8 cellular contexts compared by ENCODE assay signal in genomic region chr9:92324889-92325268, GRCh38. TPM values are rescaled to one million over a fixed set of nuclear protein-coding genes. Genes with fewer than 3 reads are reported as not detected.
DNase-seq lines count a peak whose midpoint lies in the region; ATAC-seq, FAIRE-seq and TF ChIP-seq lines count a peak whose summit lies in the region.

No MANE protein-coding gene starts in this region.

- no peak overlapping the region for H3K14ac ChIP-seq in H1 (ENCODE audit: insufficient read length)

- TF ChIP-seq POLR2A in H1 (IDR thresholded peaks at IDR 0.05; ENCODE audit: control extremely low read depth in 1 of 2, low read depth in 2 of 2, low read length in 2 of 2) = no peak; a peak in 1 of 3 replicates
- no peak for TF ChIP-seq POLR2A in erythroblast (IDR thresholded peaks at IDR 0.05; ENCODE audit: low read length)

- peaks cover 34% of the 10 kb centered on the region for H3K4me1 Mint-ChIP-seq in activated CD4-positive, alpha-beta T cell treated with anti-CD3 and anti-CD28 coated beads, Interleukin-2, amount 10 ng/mL, durations not matched to agents 24 days and 14 days
- peaks cover 18 to 41% (median 35%) of the 10 kb centered on the region in 7 donors for H3K4me1 Mint-ChIP-seq in naive thymus-derived CD4-positive, alpha-beta T cell

- H2AFZ ChIP-seq in Loucy (ENCODE audit: low read length) (peak overlapping the region; percentile 97), H1 (ENCODE audit: low read length) (peak overlapping the region; percentile 100; the same call in 1 of the 2 replicates)

- no peak for TF ChIP-seq CTCF in Loucy (conservative IDR thresholded peaks at IDR 0.05; ENCODE audit: low read length)
- no peak for TF ChIP-seq CTCF in H1 (IDR thresholded peaks at IDR 0.05; ENCODE audit: control extremely low read depth in 1 of 3, insufficient read depth in 1 of 3, low read depth in 1 of 3, low read length in 3 of 3)

- H3K23me2 ChIP-seq in H1 (ENCODE audit: low read depth, low read length) = peaks cover 7% of the 10 kb centered on the region

- H3K4me1 ChIP-seq in Loucy (ENCODE audit: insufficient read depth, low read length, poor library complexity, severe bottlenecking) = peaks cover 39% of the 10 kb centered on the region
- H3K4me1 ChIP-seq in H1 (replicated peaks in 1 of 4; ENCODE audit: control insufficient read depth in 3 of 4, insufficient read depth in 4 of 4, low read length in 3 of 4) = peaks cover 0 to 4% (median under 1%) of the 10 kb centered on the region in 4 experiments; a peak in 1 of 7 replicates
- H3K4me1 ChIP-seq in naive thymus-derived CD4-positive, alpha-beta T cell (ENCODE audit: control insufficient read depth in 2 of 2, insufficient read depth in 2 of 2, low read length in 2 of 2) = peaks cover 11 to 12% of the 10 kb centered on the region in 2 donors

- POLR2A ChIA-PET in H1 (lab: Charles Lee; ENCODE audit: partially characterized antibody) = interaction anchor here (0.9 to 3.1 kb wide), 18 partner anchors 9 to 346 kb away, joined by 3 to 16 read pairs (median 4); partner anchors contain the start of gene IPPK
- POLR2A ChIA-PET in naive thymus-derived CD4-positive, alpha-beta T cell (lab: Charles Lee) = interaction anchor here (0.6 to 3.2 kb wide), 11 partner anchors 23 to 1128 kb away, joined by 3 to 18 read pairs (median 4); partner anchors contain the start of genes IARS1 and IPPK

- no peak overlapping the region for H3K56ac ChIP-seq in H1 (replicated peaks; ENCODE audit: insufficient read length, low read depth, low read length)

- H3K4me2 ChIP-seq in Loucy (ENCODE audit: low read depth, low read length, poor library complexity, severe bottlenecking) = peak overlapping the region; percentile 89
- H3K4me2 ChIP-seq in H1 (ENCODE audit: insufficient read depth in 1 of 2, low read depth in 2 of 2, low read length in 2 of 2) = peak overlapping the region; percentile 80 to 87

- H4K8ac ChIP-seq in H1 (ENCODE audit: extremely low read depth, insufficient read depth, low read length) = peak overlapping the region; percentile 82; the same call in 1 of the 2 replicates

- H2BK5ac ChIP-seq in H1 (ENCODE audit: low read depth, low read length) = peak overlapping the region; percentile 99; the same call in 1 of the 2 replicates

- no peaks in the 10 kb centered on the region for H3F3A ChIP-seq in Loucy (ENCODE audit: low read depth)

- no peak overlapping the region for H2BK20ac ChIP-seq in H1 (ENCODE audit: low read length)

- H2AK5ac ChIP-seq in H1 (ENCODE audit: low read depth, low read length) = no peak overlapping the region

- peak overlapping the region; percentile 97 for H3K27ac Mint-ChIP-seq in activated CD4-positive, alpha-beta T cell treated with anti-CD3 and anti-CD28 coated beads, Interleukin-2, amount 10 ng/mL, durations not matched to agents 24 days and 14 days
- H3K27ac Mint-ChIP-seq in naive thymus-derived CD4-positive, alpha-beta T cell = peak overlapping the region; percentile 97 to 100 (median 99)

- H4K5ac ChIP-seq in H1 (ENCODE audit: insufficient read length, low read depth, low read length) = no peak overlapping the region

- CTCF ChIA-PET in H1 (lab: Charles Lee; ENCODE audit: partially characterized antibody) = interaction anchor here (1.3 to 2.4 kb wide), 2 partner anchors 185 to 311 kb away, joined by 3 to 9 read pairs; no protein-coding TSS in a partner anchor
- CTCF ChIA-PET in naive thymus-derived CD4-positive, alpha-beta T cell (lab: Charles Lee) = no interaction called here

- H2BK15ac ChIP-seq in H1 (ENCODE audit: low read length) = no peak overlapping the region

- H2BK12ac ChIP-seq in H1 (ENCODE audit: low read depth, low read length) = no peak overlapping the region

- H3K4me3 ChIP-seq in Loucy (ENCODE audit: low read length, poor library complexity, severe bottlenecking) = peak overlapping the region; percentile 90
- H3K4me3 ChIP-seq in H1 (ENCODE audit: extremely low read depth in 1 of 4, insufficient read depth in 2 of 4, low read depth in 3 of 4, low read length in 4 of 4) = peak overlapping the region; percentile 70 to 97 (median 92)
- peak overlapping the region; percentile 90 for H3K4me3 ChIP-seq in naive thymus-derived CD4-positive, alpha-beta T cell (ENCODE audit: low read length)

- H3K9me3 Mint-ChIP-seq in activated CD4-positive, alpha-beta T cell treated with anti-CD3 and anti-CD28 coated beads, Interleukin-2, amount 10 ng/mL, durations not matched to agents 24 days and 14 days = no peaks in the 10 kb centered on the region
- H3K9me3 Mint-ChIP-seq in naive thymus-derived CD4-positive, alpha-beta T cell = no peaks in the 10 kb centered on the region

- peaks cover 3% of the 10 kb centered on the region for H4K20me1 ChIP-seq in Loucy (ENCODE audit: insufficient read depth, low read length, poor library complexity, severe bottlenecking)
- H4K20me1 ChIP-seq in H1 (replicated peaks in 1 of 2; ENCODE audit: control insufficient read depth in 1 of 2, insufficient read depth in 2 of 2, low read length in 2 of 2) = peaks cover 2 to 3% of the 10 kb centered on the region in 2 experiments

- no peaks in the 10 kb centered on the region for H3K27me3 ChIP-seq in Loucy (ENCODE audit: insufficient read depth, low read length, poor library complexity, severe bottlenecking)
- H3K27me3 ChIP-seq in H1 (replicated peaks in 1 of 4; ENCODE audit: control insufficient read depth in 3 of 4, extremely low read depth in 1 of 4, insufficient read depth in 3 of 4, low read length in 3 of 4) = no peaks in the 10 kb centered on the region
- no peaks in the 10 kb centered on the region for H3K27me3 ChIP-seq in naive thymus-derived CD4-positive, alpha-beta T cell (ENCODE audit: control insufficient read depth in 2 of 2, insufficient read depth in 2 of 2, low read length in 2 of 2)

- no peak overlapping the region for H4K91ac ChIP-seq in H1 (replicated peaks; ENCODE audit: insufficient read length, low read length)

- intact Hi-C loops in activated CD4-positive, alpha-beta T cell treated with anti-CD3 and anti-CD28 coated beads, Interleukin-2, amount 10 ng/mL, durations not matched to agents 24 days and 14 days (cut with micrococcal nuclease) = loop anchor here (1.0 to 10.0 kb wide), 5 partner anchors 32 to 440 kb away; partner anchors contain the start of genes IARS1, IPPK and SPTLC1
- intact Hi-C loops in naive thymus-derived CD4-positive, alpha-beta T cell (cut with micrococcal nuclease) = loop anchor here (1.0 to 10.0 kb wide), 13 partner anchors 32 to 1842 kb away; partner anchors contain the start of genes IARS1 (in 2 of the 2), SPTLC1 (in 2 of the 2), CARD19 (in 1 of the 2) and FAM120AOS (in 1 of the 2)

- FAIRE-seq in H1 (lab: Jason Lieb, UNC) = no peak

- H3K9me3 ChIP-seq in Loucy (ENCODE audit: insufficient read depth, low read depth, low read length) (no peaks in the 10 kb centered on the region), H1 (ENCODE audit: insufficient read depth in 2 of 2, low read depth in 1 of 2, low read length in 1 of 2) (no peaks in the 10 kb centered on the region)
- no peaks in the 10 kb centered on the region for H3K9me3 ChIP-seq in naive thymus-derived CD4-positive, alpha-beta T cell (ENCODE audit: control insufficient read depth in 2 of 3, low read length in 3 of 3)

- peak; percentile 18 for ATAC-seq in naive thymus-derived CD4-positive, alpha-beta T cell

- H2BK120ac ChIP-seq in H1 (replicated peaks; ENCODE audit: low read depth, low read length) = no peak overlapping the region

- no peak overlapping the region for H3K4ac ChIP-seq in H1 (replicated peaks; ENCODE audit: insufficient read length, low read depth, low read length)

- H3K23ac ChIP-seq in H1 (ENCODE audit: insufficient read length) = no peak overlapping the region

- H3K79me2 ChIP-seq in Loucy (ENCODE audit: insufficient read depth, low read length) (peaks cover 67% of the 10 kb centered on the region), H1 (ENCODE audit: control insufficient read depth in 1 of 2, insufficient read depth in 2 of 2, low read length in 2 of 2) (peaks cover 0 to 14% of the 10 kb centered on the region in 2 experiments; a peak in 2 of 4 replicates)

- WGBS in H1 (ENCODE audit: extremely low coverage in 1 of 2, insufficient coverage in 1 of 2, insufficient read length in 1 of 2, insufficient replicate concordance in 2 of 2, low coverage in 1 of 2, low lambda C conversion rate in 2 of 2, missing lambda C conversion rate in 1 of 2), 2 experiments = 0% methylated on average over 12 of the region's 12 CpGs; no CpG with 5 or more reads in 1 of the 2 experiments

- TF ChIP-seq RAD21 in H1 (IDR thresholded peaks at IDR 0.05 in 1 of 2, conservative IDR thresholded peaks at IDR 0.05 in 1 of 2; ENCODE audit: low read depth in 2 of 2, low read length in 2 of 2) = no peak

- H3K27me3 Mint-ChIP-seq in activated CD4-positive, alpha-beta T cell treated with anti-CD3 and anti-CD28 coated beads, Interleukin-2, amount 10 ng/mL, durations not matched to agents 24 days and 14 days = no peaks in the 10 kb centered on the region
- no peaks in the 10 kb centered on the region for H3K27me3 Mint-ChIP-seq in naive thymus-derived CD4-positive, alpha-beta T cell

- H3K79me1 ChIP-seq in H1 (ENCODE audit: low read depth, low read length) = peaks cover 2% of the 10 kb centered on the region

- peaks cover 37% of the 10 kb centered on the region for H3K36me3 Mint-ChIP-seq in activated CD4-positive, alpha-beta T cell treated with anti-CD3 and anti-CD28 coated beads, Interleukin-2, amount 10 ng/mL, durations not matched to agents 24 days and 14 days (ENCODE audit: low read depth)
- H3K36me3 Mint-ChIP-seq in naive thymus-derived CD4-positive, alpha-beta T cell = peaks cover 4 to 15% (median 9%) of the 10 kb centered on the region in 5 donors

- peak overlapping the region; percentile 98 for H3K4me3 Mint-ChIP-seq in activated CD4-positive, alpha-beta T cell treated with anti-CD3 and anti-CD28 coated beads, Interleukin-2, amount 10 ng/mL, durations not matched to agents 24 days and 14 days
- peak overlapping the region; percentile 94 to 100 (median 98) for H3K4me3 Mint-ChIP-seq in naive thymus-derived CD4-positive, alpha-beta T cell

- H3K18ac ChIP-seq in H1 (ENCODE audit: extremely low read depth, low read length) = peak overlapping the region; percentile 40

- no peak for TF ChIP-seq EP300 in H1 (IDR thresholded peaks at IDR 0.05; ENCODE audit: borderline replicate concordance in 1 of 2, low read depth in 2 of 2, low read length in 2 of 2)

- no peak for DNase-seq in activated CD4-positive, alpha-beta T cell treated with anti-CD3 and anti-CD28 coated beads, Interleukin-2, amount 10 ng/mL, durations not matched to agents 24 days and 14 days
- no peak for DNase-seq in activated CD4-positive, alpha-beta T cell treated with anti-CD3 and anti-CD28 coated beads, Interleukin-2, amount 50 U/mL, for 4 hours
- no peak for DNase-seq in H1 (ENCODE audit: low read depth in 1 of 2, low spot score in 2 of 2)
- DNase-seq in naive thymus-derived CD4-positive, alpha-beta T cell = no peak
- DNase-seq in HuH-7.5 (ENCODE audit: low spot score) = no peak
- DNase-seq in KG1 (lab: John Stamatoyannopoulos, UW) = no peak
- no peak for DNase-seq in erythroblast (lab: John Stamatoyannopoulos, UW)

- H3K27ac ChIP-seq in H1 (ENCODE audit: low read depth, low read length) = peak overlapping the region; percentile 97
- H3K27ac ChIP-seq in naive thymus-derived CD4-positive, alpha-beta T cell (ENCODE audit: low read depth, low read length) = peak overlapping the region; percentile 88

- H3K9ac ChIP-seq in Loucy (ENCODE audit: low read depth, low read length, poor library complexity, severe bottlenecking) = peak overlapping the region; percentile 88
- peak overlapping the region; percentile 85 to 99 (median 98) for H3K9ac ChIP-seq in H1 (replicated peaks in 1 of 4; ENCODE audit: extremely low read depth in 1 of 4, low read depth in 3 of 4, low read length in 3 of 4)

- H3K36me3 ChIP-seq in Loucy (ENCODE audit: insufficient read depth, low read length) = peaks cover 6% of the 10 kb centered on the region; the same call in 1 of the 2 replicates
- H3K36me3 ChIP-seq in H1 (ENCODE audit: control insufficient read depth in 2 of 4, insufficient read depth in 4 of 4, low read length in 3 of 4) = peaks cover 4 to 28% (median 12%) of the 10 kb centered on the region in 4 experiments; a peak in 7 of 8 replicates
- H3K36me3 ChIP-seq in naive thymus-derived CD4-positive, alpha-beta T cell (ENCODE audit: control insufficient read depth in 2 of 3, insufficient read depth in 3 of 3, low read length in 3 of 3) = peaks cover under 1 to 26% (median 4%) of the 10 kb centered on the region in 3 experiments

- no peaks in the 10 kb centered on the region for H3K9me2 ChIP-seq in Loucy (replicated peaks; ENCODE audit: low read depth, low read length)

RNA-seq across cellular contexts. Expression of gene NOL8, which starts 0.3 kb away (rescaled TPM):
- 84.9 and 90.9 TPM in 2 replicates for total RNA-seq in activated CD4-positive, alpha-beta T cell treated with anti-CD3 and anti-CD28 coated beads, Interleukin-2, amount 10 ng/mL, durations not matched to agents 24 days and 14 days
- total RNA-seq in H1 (2021; fragmentation: NEBNext Ultra II Directional; extraction: Animal tissue kit (Norgen Biotek cat#: 25700)) = 30.4 and 31.8 TPM in 2 replicates
- polyA plus RNA-seq in H1 (2011; rRNA removed) = 3.0 and 6.2 TPM in 2 replicates
- 12.0 TPM for polyA plus RNA-seq in H1 (2011; cell fraction: cytosol; rRNA removed)
- 11.6 TPM for polyA plus RNA-seq in H1 (2011; cell fraction: nucleus; rRNA removed)
- polyA plus RNA-seq in H1 (2012, experiment 1 of 2) = 13.3 to 23.8 TPM (median 18.7 TPM) in 4 replicates
- polyA plus RNA-seq in H1 (2012, experiment 2 of 2) = 2.4 TPM
- polyA plus RNA-seq in H1 (2013, experiment 1 of 2) = 41.4 TPM
- 38.5 TPM for polyA plus RNA-seq in H1 (2013, experiment 2 of 2)
- polyA minus RNA-seq in H1 (2011; rRNA and poly(A)+ RNA removed) = 25.7 and 29.1 TPM in 2 replicates
- 13.4 TPM for polyA minus RNA-seq in H1 (2011; cell fraction: cytosol; rRNA and poly(A)+ RNA removed)
- polyA minus RNA-seq in H1 (2011; cell fraction: nucleus; rRNA and poly(A)+ RNA removed) = 55.1 TPM
- 100 to 1,000 TPM in 2 of 5 experiments, 10 to 100 TPM in 3; 42.8 to 115 (median 67.2) TPM for total RNA-seq in naive thymus-derived CD4-positive, alpha-beta T cell
- polyA plus RNA-seq in naive thymus-derived CD4-positive, alpha-beta T cell = 10 to 100 TPM; 25.4 to 35.8 TPM

RNA-seq across cellular contexts. Expression of gene CENPP, which starts 0.9 kb away (rescaled TPM):
- 26.9 and 27.5 TPM in 2 replicates for total RNA-seq in activated CD4-positive, alpha-beta T cell treated with anti-CD3 and anti-CD28 coated beads, Interleukin-2, amount 10 ng/mL, durations not matched to agents 24 days and 14 days
- total RNA-seq in H1 (2021; fragmentation: NEBNext Ultra II Directional; extraction: Animal tissue kit (Norgen Biotek cat#: 25700)) = 9.9 and 10.8 TPM in 2 replicates
- polyA plus RNA-seq in H1 (2011; rRNA removed) = 2.2 and 2.7 TPM in 2 replicates
- 2.7 TPM for polyA plus RNA-seq in H1 (2011; cell fraction: cytosol; rRNA removed)
- 5.3 TPM for polyA plus RNA-seq in H1 (2011; cell fraction: nucleus; rRNA removed)
- 2.6 to 7.0 TPM (median 3.8 TPM) in 4 replicates for polyA plus RNA-seq in H1 (2012, experiment 1 of 2)
- 5.1 TPM for polyA plus RNA-seq in H1 (2012, experiment 2 of 2)
- 11.2 TPM for polyA plus RNA-seq in H1 (2013, experiment 1 of 2)
- polyA plus RNA-seq in H1 (2013, experiment 2 of 2) = 11.4 TPM
- polyA minus RNA-seq in H1 (2011; rRNA and poly(A)+ RNA removed) = 3.7 and 6.5 TPM in 2 replicates
- polyA minus RNA-seq in H1 (2011; cell fraction: cytosol; rRNA and poly(A)+ RNA removed) = 2.4 TPM
- polyA minus RNA-seq in H1 (2011; cell fraction: nucleus; rRNA and poly(A)+ RNA removed) = 16.1 TPM
- 10 to 100 TPM in 1 of 5 experiments, 1 to 10 TPM in 4; 2.5 to 24.3 (median 4.1) TPM for total RNA-seq in naive thymus-derived CD4-positive, alpha-beta T cell
- polyA plus RNA-seq in naive thymus-derived CD4-positive, alpha-beta T cell = 1 to 10 TPM; 1.2 to 3.5 TPM

RNA-seq across cellular contexts. Expression of gene IARS1, which starts 31.4 kb away (rescaled TPM):
- total RNA-seq in activated CD4-positive, alpha-beta T cell treated with anti-CD3 and anti-CD28 coated beads, Interleukin-2, amount 10 ng/mL, durations not matched to agents 24 days and 14 days = 226 and 234 TPM in 2 replicates
- total RNA-seq in H1 (2021; fragmentation: NEBNext Ultra II Directional; extraction: Animal tissue kit (Norgen Biotek cat#: 25700)) = 224 and 243 TPM in 2 replicates
- 64.9 and 74.9 TPM in 2 replicates for polyA plus RNA-seq in H1 (2011; rRNA removed)
- 79.0 TPM for polyA plus RNA-seq in H1 (2011; cell fraction: cytosol; rRNA removed)
- 112 TPM for polyA plus RNA-seq in H1 (2011; cell fraction: nucleus; rRNA removed)
- polyA plus RNA-seq in H1 (2012, experiment 1 of 2) = 137 to 194 TPM (median 160 TPM) in 4 replicates
- 9.3 TPM for polyA plus RNA-seq in H1 (2012, experiment 2 of 2)
- 140 TPM for polyA plus RNA-seq in H1 (2013, experiment 1 of 2)
- polyA plus RNA-seq in H1 (2013, experiment 2 of 2) = 128 TPM
- polyA minus RNA-seq in H1 (2011; rRNA and poly(A)+ RNA removed) = 196 and 282 TPM in 2 replicates
- 118 TPM for polyA minus RNA-seq in H1 (2011; cell fraction: cytosol; rRNA and poly(A)+ RNA removed)
- polyA minus RNA-seq in H1 (2011; cell fraction: nucleus; rRNA and poly(A)+ RNA removed) = 263 TPM
- 100 to 1,000 TPM in 2 of 5 experiments, 10 to 100 TPM in 3; 52.4 to 145 (median 97.7) TPM for total RNA-seq in naive thymus-derived CD4-positive, alpha-beta T cell
- polyA plus RNA-seq in naive thymus-derived CD4-positive, alpha-beta T cell = 10 to 100 TPM; 48.5 to 63.7 TPM
